27 cellular contexts compared by ENCODE assay signal in genomic region chr9:92517046-92517445, GRCh38. TPM values are rescaled to one million over a fixed set of nuclear protein-coding genes. Genes with fewer than 3 reads are reported as not detected.
"Had no signal": no experiment of that assay in that cellular context is flagged by ENCODE, and none has a peak within 500 bp of the region (broad histone marks: within the 10 kb centered on the region; RNA-seq: fewer than 3 reads in every experiment).

No MANE protein-coding gene starts in this region.

- H3K27me3 Mint-ChIP-seq: activated CD4-positive, alpha-beta memory T cell treated with anti-CD3 and anti-CD28 coated beads for 36 hours; activated CD4-positive, alpha-beta T cell treated with anti-CD3 and anti-CD28 coated beads, Interleukin-2, amount 10 ng/mL, durations not matched to agents 24 days and 14 days; activated naive CD4-positive, alpha-beta T cell treated with anti-CD3 and anti-CD28 coated beads, Interleukin-2, amount 50 U/mL, for 24 hours; central memory CD8-positive, alpha-beta T cell; T-helper 17 cell had no signal

- H3K36me3 ChIP-seq: breast epithelium, esophagus squamous epithelium, right atrium auricular region, WERI-Rb-1 had no signal

- H3K9me3 Mint-ChIP-seq: activated CD4-positive, alpha-beta memory T cell treated with anti-CD3 and anti-CD28 coated beads for 36 hours; activated CD4-positive, alpha-beta T cell treated with anti-CD3 and anti-CD28 coated beads, Interleukin-2, amount 10 ng/mL, durations not matched to agents 24 days and 14 days; activated naive CD4-positive, alpha-beta T cell treated with anti-CD3 and anti-CD28 coated beads, Interleukin-2, amount 50 U/mL, for 24 hours; activated T-cell treated with anti-CD3 and anti-CD28 coated beads, Interleukin-2, amount 50 U/mL, for 4 hours; activated T-helper 2 cell treated with anti-CD3 and anti-CD28 coated beads, Interferon-gamma antibody, Interleukin-2, Interleukin-4, amounts not matched to agents 10 μg/mL and 5 μg/mL and 100 μg/mL, durations not matched to agents 14 hours and 24 hours and 36 hours; central memory CD8-positive, alpha-beta T cell; natural killer cell had no signal

- H3K4me1 ChIP-seq: breast epithelium had no signal

- H3K9me3 ChIP-seq: breast epithelium, esophagus squamous epithelium, heart right ventricle, right atrium auricular region, suprapubic skin, tibial artery had no signal

- ATAC-seq: activated T-cell treated with anti-CD3 and anti-CD28 coated beads, Interleukin-2, amount 50 U/mL, for 4 hours; heart right ventricle; natural killer cell; T-helper 17 cell had no signal

- H3K4me1 Mint-ChIP-seq: activated CD4-positive, alpha-beta T cell treated with anti-CD3 and anti-CD28 coated beads, Interleukin-2, amount 10 ng/mL, durations not matched to agents 24 days and 14 days; activated naive CD4-positive, alpha-beta T cell treated with anti-CD3 and anti-CD28 coated beads, Interleukin-2, amount 50 U/mL, for 24 hours; central memory CD8-positive, alpha-beta T cell; natural killer cell had no signal

- H3K27me3 ChIP-seq: breast epithelium, esophagus squamous epithelium, heart right ventricle, right atrium auricular region, suprapubic skin, tibial artery had no signal

- H3K36me3 Mint-ChIP-seq: activated CD4-positive, alpha-beta memory T cell treated with anti-CD3 and anti-CD28 coated beads for 36 hours; natural killer cell had no signal

- H3K4me3 Mint-ChIP-seq: activated CD4-positive, alpha-beta memory T cell treated with anti-CD3 and anti-CD28 coated beads for 36 hours; activated CD4-positive, alpha-beta T cell treated with anti-CD3 and anti-CD28 coated beads, Interleukin-2, amount 10 ng/mL, durations not matched to agents 24 days and 14 days; activated naive CD4-positive, alpha-beta T cell treated with anti-CD3 and anti-CD28 coated beads, Interleukin-2, amount 50 U/mL, for 24 hours; activated T-cell treated with anti-CD3 and anti-CD28 coated beads, Interleukin-2, amount 50 U/mL, for 4 hours; central memory CD8-positive, alpha-beta T cell; natural killer cell; T-helper 17 cell had no signal

- DNase-seq: activated CD4-positive, alpha-beta memory T cell treated with anti-CD3 and anti-CD28 coated beads for 36 hours; activated CD4-positive, alpha-beta T cell treated with anti-CD3 and anti-CD28 coated beads, Interleukin-2, amount 10 ng/mL, durations not matched to agents 24 days and 14 days; activated CD4-positive, CD25-positive, alpha-beta regulatory T cell treated with anti-CD3 and anti-CD28 coated beads, Interleukin-2, amount 50 U/mL, for 72 hours; activated T-cell treated with anti-CD3 and anti-CD28 coated beads, Interleukin-2, amount 50 U/mL, for 4 hours; dermis blood vessel endothelial cell; effector CD4-positive, alpha-beta T cell; esophagus squamous epithelium; foreskin melanocyte; heart right ventricle; natural killer cell; stimulated activated CD4-positive, alpha-beta T cell treated with anti-CD3 and anti-CD28 coated beads, Interleukin-15, amount 100 ng/mL, for 24 hours; stimulated activated CD4-positive, alpha-beta T cell treated with anti-CD3 and anti-CD28 coated beads, Interleukin-2, amount 100 ng/mL, for 24 hours; stimulated activated naive CD4-positive, alpha-beta T cell; T-helper 17 cell; T1000; tibial artery; WERI-Rb-1 had no signal

- H3K27ac Mint-ChIP-seq: activated CD4-positive, alpha-beta memory T cell treated with anti-CD3 and anti-CD28 coated beads for 36 hours; activated CD4-positive, alpha-beta T cell treated with anti-CD3 and anti-CD28 coated beads, Interleukin-2, amount 10 ng/mL, durations not matched to agents 24 days and 14 days; activated naive CD4-positive, alpha-beta T cell treated with anti-CD3 and anti-CD28 coated beads, Interleukin-2, amount 50 U/mL, for 24 hours; activated T-helper 2 cell treated with anti-CD3 and anti-CD28 coated beads, Interferon-gamma antibody, Interleukin-2, Interleukin-4, amounts not matched to agents 10 μg/mL and 5 μg/mL and 100 μg/mL, durations not matched to agents 14 hours and 24 hours and 36 hours; natural killer cell; T-helper 17 cell had no signal

- H3K27ac ChIP-seq: breast epithelium, epithelial cell of prostate, esophagus squamous epithelium, heart right ventricle, right atrium auricular region, suprapubic skin, tibial artery, WERI-Rb-1 had no signal

- FAIRE-seq: colon had no signal

- H3K4me3 ChIP-seq: breast epithelium, esophagus squamous epithelium, heart right ventricle, right atrium auricular region, suprapubic skin, tibial artery had no signal

RNA-seq across cellular contexts. Expression of gene ECM2, which starts 18.7 kb away (rescaled TPM):
- total RNA-seq: activated CD4-positive, alpha-beta memory T cell treated with anti-CD3 and anti-CD28 coated beads for 36 hours; activated CD4-positive, alpha-beta T cell treated with anti-CD3 and anti-CD28 coated beads, Interleukin-2, amount 10 ng/mL, durations not matched to agents 24 days and 14 days; activated T-cell treated with anti-CD3 and anti-CD28 coated beads, Interleukin-2, amount 50 U/mL, for 4 hours; activated T-helper 2 cell treated with anti-CD3 and anti-CD28 coated beads, Interferon-gamma antibody, Interleukin-2, Interleukin-4, amounts not matched to agents 10 μg/mL and 5 μg/mL and 100 μg/mL, durations not matched to agents 14 hours and 24 hours and 36 hours; dermis blood vessel endothelial cell; glomerular endothelial cell; kidney epithelial cell; natural killer cell; T-helper 17 cell had no signal

RNA-seq across cellular contexts. Expression of gene ASPN, which starts 34.7 kb away (rescaled TPM):
- total RNA-seq: activated CD4-positive, alpha-beta memory T cell treated with anti-CD3 and anti-CD28 coated beads for 36 hours; activated CD4-positive, alpha-beta T cell treated with anti-CD3 and anti-CD28 coated beads, Interleukin-2, amount 10 ng/mL, durations not matched to agents 24 days and 14 days; activated T-cell treated with anti-CD3 and anti-CD28 coated beads, Interleukin-2, amount 50 U/mL, for 4 hours; activated T-helper 2 cell treated with anti-CD3 and anti-CD28 coated beads, Interferon-gamma antibody, Interleukin-2, Interleukin-4, amounts not matched to agents 10 μg/mL and 5 μg/mL and 100 μg/mL, durations not matched to agents 14 hours and 24 hours and 36 hours; dermis blood vessel endothelial cell; glomerular endothelial cell; kidney epithelial cell; natural killer cell; T-helper 17 cell had no signal
